ENCODE assay signal across 18 cellular contexts in the genomic region with DNA sequence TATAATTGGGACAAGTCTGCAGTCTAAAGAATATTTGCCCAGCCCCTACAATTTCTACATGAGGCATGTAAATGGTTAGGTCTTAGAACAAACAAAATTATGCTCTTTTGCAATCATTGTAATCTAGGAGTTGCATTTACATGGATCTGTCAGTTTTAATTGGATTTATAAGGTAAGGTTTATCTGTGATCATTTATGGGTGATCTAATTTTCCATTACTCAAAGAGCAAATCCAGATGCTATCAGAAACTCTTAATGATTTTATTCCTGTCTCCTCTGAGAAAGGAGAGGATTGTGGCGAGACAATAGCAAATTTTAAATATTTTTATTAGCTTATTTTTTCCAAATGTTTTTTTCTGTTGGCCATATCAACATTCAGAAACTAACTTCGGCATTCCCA. TPM values are rescaled to one million over a fixed set of nuclear protein-coding genes. Genes with fewer than 3 reads are reported as not detected.
DNase-seq lines count a peak whose midpoint lies in the region; ATAC-seq, FAIRE-seq and TF ChIP-seq lines count a peak whose summit lies in the region.
"Had no signal": no experiment of that assay in that cellular context is flagged by ENCODE, and none has a peak within 500 bp of the region (broad histone marks: within the 10 kb centered on the region; RNA-seq: fewer than 3 reads in every experiment).

No MANE protein-coding gene starts in this region.

- H3K4me2 ChIP-seq in SK-N-SH = no peak overlapping the region
- no peak overlapping the region for H3K4me2 ChIP-seq in HepG2 (ENCODE audit: low read depth, low read length)
- H3K4me2 ChIP-seq: BLaER1 had no signal

- H3K36me3 ChIP-seq in SK-N-SH (replicated peaks in 1 of 2; ENCODE audit: control insufficient read depth in 1 of 2, insufficient read depth in 2 of 2, low read length in 1 of 2) = peaks cover 0 to 4% of the 10 kb centered on the region in 2 experiments
- H3K36me3 ChIP-seq in HepG2 (replicated peaks in 1 of 2; ENCODE audit: control insufficient read depth in 1 of 2, insufficient read depth in 2 of 2, low read length in 2 of 2) = no peaks in the 10 kb centered on the region
- no peaks in the 10 kb centered on the region for H3K36me3 ChIP-seq in heart right ventricle
- H3K36me3 ChIP-seq: BLaER1 had no signal

- BruUV-seq in HepG2 (replicated peaks; lab: Mats Ljungman, UMichigan) = no TSS peak

- H3K9ac ChIP-seq in SK-N-SH = no peak overlapping the region
- no peak overlapping the region for H3K9ac ChIP-seq in HepG2 (ENCODE audit: insufficient read depth, low read depth, low read length)
- H3K9ac ChIP-seq: BLaER1 had no signal

- FAIRE-seq in HepG2 (lab: Jason Lieb, UNC) = no peak
- FAIRE-seq: GM12878, K562 had no signal

- TF ChIP-seq CTCF in AG09319 (IDR thresholded peaks at IDR 0.05; ENCODE audit: low read depth, low read length) (no peak), SK-N-SH (IDR thresholded peaks at IDR 0.05) (no peak), HepG2 (CRISPR knock-in tag; IDR thresholded peaks at IDR 0.05) (no peak), heart right ventricle (IDR thresholded peaks at IDR 0.05) (no peak)

- in situ Hi-C loops in HepG2 (cut with HindIII; ENCODE audit: extremely low pct_ligation_motif_present, low pct_unique_long_range_greater_than_20kb) = loop anchor here (5.0 kb wide), 1 partner anchor 51 kb away; no protein-coding TSS in a partner anchor

- H4K20me1 ChIP-seq in SK-N-SH (ENCODE audit: insufficient read depth) = no peaks in the 10 kb centered on the region
- H4K20me1 ChIP-seq in HepG2 (ENCODE audit: insufficient read depth, low read length) = no peaks in the 10 kb centered on the region
- H4K20me1 ChIP-seq: BLaER1 had no signal

- TF ChIP-seq POLR2A in HepG2 (IDR thresholded peaks at IDR 0.05; ENCODE audit: insufficient read depth in 1 of 2, low read depth in 2 of 2, low read length in 2 of 2) = no peak

- POLR2A ChIA-PET in SK-N-SH (lab: Yijun Ruan, JAX) (no interaction called here), HepG2 (lab: Yijun Ruan, JAX) (no interaction called here)

- no peak overlapping the region for H3K4me3 ChIP-seq in SK-N-SH (ENCODE audit: low read depth in 2 of 2, low read length in 1 of 2)
- no peak overlapping the region for H3K4me3 ChIP-seq in HepG2 (replicated peaks in 1 of 3; ENCODE audit: insufficient read depth in 1 of 3, low read depth in 2 of 3, low read length in 3 of 3)
- H3K4me3 ChIP-seq in heart right ventricle = no peak overlapping the region
- H3K4me3 ChIP-seq: BLaER1, GM12878, K562 had no signal

- 12% methylated on average over 2 of the region's 2 CpGs for WGBS in SK-N-SH (ENCODE audit: low lambda C conversion rate)
- 0% methylated on average over 2 of the region's 2 CpGs for WGBS in HepG2 (ENCODE audit: low lambda C conversion rate)
- WGBS in heart right ventricle, 2 donors = 75 to 85% methylated on average over 2 of the region's 2 CpGs

- CTCF ChIA-PET in SK-N-SH (lab: Yijun Ruan, JAX) (interaction anchor here (0.8 to 1.0 kb wide), 2 partner anchors 13 to 54 kb away, joined by 4 read pairs; no protein-coding TSS in a partner anchor), HepG2 (lab: Yijun Ruan, JAX; ENCODE audit: low intra/inter-chr PET ratio, low total read pairs) (no interaction called here)

- intact Hi-C loops in HepG2 (cut with micrococcal nuclease; ENCODE audit: unreplicated experiment) (no loop called here), heart right ventricle (cut with DNase I) (no loop called here)

- H3K27ac ChIP-seq in SK-N-SH (ENCODE audit: low read depth in 2 of 2, low read length in 1 of 2) (no peak overlapping the region; a peak in 1 of 4 replicates), HepG2 (ENCODE audit: extremely low read length, insufficient read depth, low read length) (no peak overlapping the region), heart right ventricle (no peak overlapping the region)
- H3K27ac ChIP-seq: BLaER1 had no signal

- no peaks in the 10 kb centered on the region for H3K9me3 ChIP-seq in SK-N-SH
- no peaks in the 10 kb centered on the region for H3K9me3 ChIP-seq in HepG2 (ENCODE audit: low read length)
- peaks cover 0 to 11% (median 0%) of the 10 kb centered on the region in 11 donors for H3K9me3 ChIP-seq in heart right ventricle
- H3K9me3 ChIP-seq: BLaER1 had no signal

- TF ChIP-seq RAD21 in SK-N-SH (IDR thresholded peaks at IDR 0.05; ENCODE audit: low read length) = no peak
- no peak for TF ChIP-seq RAD21 in HepG2 (CRISPR knock-in tag; IDR thresholded peaks at IDR 0.05)

- DNase-seq in AG09319 (ENCODE audit: extremely low read depth, low read depth) (peak; percentile 69), SK-N-SH (no peak), medulla oblongata (ENCODE audit: extremely low spot score) (peak; percentile 1), HepG2 (ENCODE audit: low spot score) (no peak), heart right ventricle (no peak)
- DNase-seq: CD4-positive, alpha-beta memory T cell; DMS153; DMS79; GOT3; H7; HFFc6; IMR-90 had no signal

- H3K9me2 ChIP-seq in SK-N-SH = no peaks in the 10 kb centered on the region; the same call in 1 of the 2 replicates

- H3K79me2 ChIP-seq in SK-N-SH (ENCODE audit: insufficient read depth) (no peaks in the 10 kb centered on the region), HepG2 (ENCODE audit: insufficient read depth, low read length) (no peaks in the 10 kb centered on the region)

- H3K27me3 ChIP-seq in SK-N-SH (ENCODE audit: insufficient read depth) (no peaks in the 10 kb centered on the region), HepG2 (ENCODE audit: control insufficient read depth in 1 of 2, insufficient read depth in 2 of 2, low read length in 2 of 2) (no peaks in the 10 kb centered on the region), heart right ventricle (no peaks in the 10 kb centered on the region)
- H3K27me3 ChIP-seq: BLaER1 had no signal

- no peaks in the 10 kb centered on the region for H3F3A ChIP-seq in SK-N-SH (replicated peaks; ENCODE audit: insufficient read depth)

- H2AFZ ChIP-seq in SK-N-SH (ENCODE audit: low read depth) (peak overlapping the region; percentile 56), HepG2 (ENCODE audit: low read length) (no peak overlapping the region)

- ATAC-seq in HepG2 = no peak
- no peak for ATAC-seq in HG03378 (IDR thresholded peaks at IDR 0.05; ENCODE audit: unreplicated experiment)
- no peak for ATAC-seq in heart right ventricle
- ATAC-seq: GM12878, HCT116, K562 had no signal

- TF ChIP-seq EP300 in SK-N-SH (IDR thresholded peaks at IDR 0.05; ENCODE audit: borderline replicate concordance in 1 of 2, low read depth in 1 of 2, low read length in 1 of 2) = peak in 1 of 2 experiments; percentile 62; a peak in 2 of 4 replicates
- TF ChIP-seq EP300 in HepG2 (IDR thresholded peaks at IDR 0.05; ENCODE audit: low read depth in 2 of 2, low read length in 2 of 2) = no peak
- no peak for TF ChIP-seq EP300 in HepG2 (CRISPR knock-in tag; IDR thresholded peaks at IDR 0.05; ENCODE audit: borderline replicate concordance)

- H3K4me1 ChIP-seq in SK-N-SH (ENCODE audit: control insufficient read depth in 1 of 2, insufficient read depth in 2 of 2, low read depth in 1 of 2, low read length in 1 of 2) (peaks cover 0 to 3% of the 10 kb centered on the region in 2 experiments; a peak in 1 of 4 replicates), HepG2 (ENCODE audit: insufficient read depth, low read length) (no peaks in the 10 kb centered on the region), heart right ventricle (no peaks in the 10 kb centered on the region)
- H3K4me1 ChIP-seq: BLaER1 had no signal

TF ChIP-seq in HepG2, 621 proteins besides CTCF, POLR2A, EP300 and RAD21:
- no peak for TF ChIP-seq ZNF788 (CRISPR knock-in tag; IDR thresholded peaks at IDR 0.05; ENCODE audit: borderline replicate concordance)
- no peak for TF ChIP-seq ZNF547 (CRISPR knock-in tag; IDR thresholded peaks at IDR 0.05)
- no peak for TF ChIP-seq MTF1 (CRISPR knock-in tag; IDR thresholded peaks at IDR 0.05)
- no peak for TF ChIP-seq FOXK1 (CRISPR knock-in tag; IDR thresholded peaks at IDR 0.05; ENCODE audit: borderline replicate concordance, low read depth)
- no peak for TF ChIP-seq ZNF501 (CRISPR knock-in tag; IDR thresholded peaks at IDR 0.05)
- no peak for TF ChIP-seq ZNF775 (CRISPR knock-in tag; IDR thresholded peaks at IDR 0.05; ENCODE audit: borderline replicate concordance)
- no peak for TF ChIP-seq GATAD2A (CRISPR knock-in tag; IDR thresholded peaks at IDR 0.05)
- TF ChIP-seq ZNF33A (CRISPR knock-in tag; IDR thresholded peaks at IDR 0.05; ENCODE audit: borderline replicate concordance) = no peak
- no peak for TF ChIP-seq ZNF343 (CRISPR knock-in tag; IDR thresholded peaks at IDR 0.05)
- TF ChIP-seq WIZ (CRISPR knock-in tag; IDR thresholded peaks at IDR 0.05) = no peak

RNA-seq across cellular contexts. Expression of gene NEGR1, which starts 14.1 kb away (rescaled TPM):
- polyA plus RNA-seq in SK-N-SH (2012; rRNA removed) (0.21 TPM in 2 replicates), HepG2 (2011; rRNA removed) (not detected in 2 replicates), heart right ventricle (1 to 10 TPM; 2.3 to 5.4 TPM)
- 0.36 and 0.39 TPM in 2 replicates for polyA plus RNA-seq in SK-N-SH (2012; cell fraction: cytosol; rRNA removed)
- polyA plus RNA-seq in SK-N-SH (2012; cell fraction: nucleus; rRNA removed) = 0.14 and 0.33 TPM in 2 replicates
- total RNA-seq in HepG2 (2016; rRNA removed; fragmentation: Illumina TruSeq; extraction: Trizol) (not detected in 2 replicates), heart right ventricle (10 to 100 TPM in 4 of 10 donors, 1 to 10 TPM in 6; 3.2 to 18.3 (median 5.6) TPM)
- not detected in 2 replicates for total RNA-seq in HepG2 (2016; cell fraction: cytosol; rRNA removed; fragmentation: Illumina TruSeq; extraction: Trizol; ENCODE audit: low read depth)
- 0.03 TPM in 1 of 2 replicates, not detected in the other for total RNA-seq in HepG2 (2016; cell fraction: insoluble cytoplasmic fraction; rRNA removed; fragmentation: Illumina TruSeq; extraction: Trizol)
- not detected in 2 replicates for total RNA-seq in HepG2 (2016; cell fraction: membrane; rRNA removed; fragmentation: Illumina TruSeq; extraction: Trizol)
- total RNA-seq in HepG2 (2016; cell fraction: nucleus; rRNA removed; fragmentation: Illumina TruSeq; extraction: Trizol) = not detected in 2 replicates
- not detected in 2 replicates for polyA plus RNA-seq in HepG2 (2011; cell fraction: cytosol; rRNA removed)
- polyA plus RNA-seq in HepG2 (2011; cell fraction: nucleus; rRNA removed) = not detected in 2 replicates
- polyA plus RNA-seq in HepG2 (2012) = 0.01 TPM in 1 of 2 replicates, not detected in the other
- not detected in 2 replicates for polyA plus RNA-seq in HepG2 (2016; cell fraction: cytosol; fragmentation: Illumina TruSeq; extraction: Trizol; ENCODE audit: low read depth)
- not detected in 2 replicates for polyA plus RNA-seq in HepG2 (2016; cell fraction: insoluble cytoplasmic fraction; fragmentation: Illumina TruSeq; extraction: Trizol; ENCODE audit: low read depth)
- polyA plus RNA-seq in HepG2 (2016; cell fraction: membrane; fragmentation: Illumina TruSeq; extraction: Trizol; ENCODE audit: low read depth) = not detected in 2 replicates
- not detected in 2 replicates for polyA plus RNA-seq in HepG2 (2016; cell fraction: nucleus; fragmentation: Illumina TruSeq; extraction: Trizol; ENCODE audit: insufficient read depth, low read depth)
- polyA minus RNA-seq in HepG2 (2011; rRNA and poly(A)+ RNA removed; ENCODE audit: low replicate concordance) = 0.68 and 3.3 TPM in 2 replicates
- not detected in 2 replicates for polyA minus RNA-seq in HepG2 (2011; cell fraction: cytosol; rRNA and poly(A)+ RNA removed)
- not detected in 2 replicates for polyA minus RNA-seq in HepG2 (2011; cell fraction: nucleus; rRNA and poly(A)+ RNA removed)
- total RNA-seq: CD4-positive, alpha-beta memory T cell; GM12878; HT-29; K562 had no signal
- polyA plus RNA-seq: CD4-positive, alpha-beta memory T cell; K562 had no signal

Comparison
In these comparisons a context has a peak if more than half of its experiments do, and no peak if none do; other contexts are left out.
1. DNase-seq: peak in AG09319 (single experiment) and medulla oblongata (single experiment); none in SK-N-SH (single experiment), HepG2 (single experiment) and heart right ventricle (0 of 2).